18 cellular contexts compared by ENCODE assay signal in the genomic region with DNA sequence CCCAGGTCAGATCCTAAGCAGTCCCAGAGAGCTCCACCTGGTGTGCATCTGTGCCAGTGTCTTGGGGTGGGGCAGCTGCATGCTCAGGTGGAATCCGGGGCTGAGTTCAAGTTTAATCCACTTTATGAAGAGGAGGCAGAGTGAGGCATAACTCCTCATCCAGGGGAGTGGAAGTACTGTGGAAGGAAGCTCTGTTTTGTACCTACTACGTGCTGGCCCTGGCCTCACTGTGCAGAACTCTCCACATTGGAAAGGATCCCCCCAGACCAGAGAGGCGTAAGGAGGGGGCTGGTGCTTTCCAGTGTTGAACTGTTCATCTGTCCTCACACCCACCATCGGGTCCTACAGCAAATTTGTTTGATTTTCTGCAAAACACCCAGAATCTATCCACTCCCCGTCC.
DNase-seq lines count a peak whose midpoint lies in the region; ATAC-seq and TF ChIP-seq lines count a peak whose summit lies in the region.
"Had no signal": no experiment of that assay in that cellular context is flagged by ENCODE, and none has a peak within 500 bp of the region (broad histone marks: within the 10 kb centered on the region; RNA-seq: fewer than 3 reads in every experiment).

No MANE protein-coding gene starts in this region.

- no peak overlapping the region for H2BK12ac ChIP-seq in neuronal stem cell (ENCODE audit: low read length)

- peak overlapping the region; percentile 28 to 82 for H3K27ac Mint-ChIP-seq in activated naive CD4-positive, alpha-beta T cell treated with anti-CD3 and anti-CD28 coated beads, Interleukin-2, amount 50 U/mL, for 72 hours
- no peak overlapping the region for H3K27ac Mint-ChIP-seq in activated naive CD4-positive, alpha-beta T cell treated with anti-CD3 and anti-CD28 coated beads for 36 hours
- no peak overlapping the region for H3K27ac Mint-ChIP-seq in chondrocyte (ENCODE audit: unreplicated experiment)

- H3K9me3 ChIP-seq in HCT116 (ENCODE audit: control insufficient read depth in 1 of 2, insufficient read depth in 1 of 2, low read depth in 1 of 2, low read length in 2 of 2) (no peaks in the 10 kb centered on the region), neuronal stem cell (replicated peaks in 1 of 2; ENCODE audit: control insufficient read depth in 2 of 2, insufficient read depth in 1 of 2, low read depth in 1 of 2, low read length in 2 of 2) (no peaks in the 10 kb centered on the region)

- H3K27me3 Mint-ChIP-seq in activated naive CD4-positive, alpha-beta T cell treated with anti-CD3 and anti-CD28 coated beads for 36 hours (ENCODE audit: low read depth), result no peaks in the 10 kb centered on the region
- no peaks in the 10 kb centered on the region for H3K27me3 Mint-ChIP-seq in chondrocyte (ENCODE audit: low read depth)
- H3K27me3 Mint-ChIP-seq: CD4-positive, alpha-beta memory T cell had no signal

- TF ChIP-seq RAD21 in HCT116 (IDR thresholded peaks at IDR 0.05; ENCODE audit: low read depth), result no peak

- no peaks in the 10 kb centered on the region for H3K9me2 ChIP-seq in HCT116 (ENCODE audit: insufficient read depth)

- ATAC-seq in activated naive CD4-positive, alpha-beta T cell treated with anti-CD3 and anti-CD28 coated beads, Interleukin-2, amount 50 U/mL, for 72 hours, result no peak
- ATAC-seq in HCT116 (peak; percentile 52), HG02623 (IDR thresholded peaks at IDR 0.05; ENCODE audit: unreplicated experiment) (no peak)
- ATAC-seq: GM12878, SK-N-SH treated with all-trans-retinoic acid at 6 μM for 48 hours had no signal

- H3K23ac ChIP-seq in neuronal stem cell (ENCODE audit: low read depth, low read length, poor library complexity), result no peak overlapping the region

- H4K91ac ChIP-seq in neuronal stem cell (ENCODE audit: low read depth, low read length, poor library complexity), result no peak overlapping the region

- POLR2A ChIA-PET in HCT116 (lab: Charles Lee), result no interaction called here

- intact Hi-C loops in activated naive CD4-positive, alpha-beta T cell treated with anti-CD3 and anti-CD28 coated beads for 36 hours (cut with micrococcal nuclease), result no loop called here
- intact Hi-C loops in HCT116 (cut with micrococcal nuclease), result no loop called here

- no peak overlapping the region for H3K4me3 Mint-ChIP-seq in activated naive CD4-positive, alpha-beta T cell treated with anti-CD3 and anti-CD28 coated beads for 36 hours
- H3K4me3 Mint-ChIP-seq in chondrocyte (ENCODE audit: unreplicated experiment), result no peak overlapping the region
- H3K4me3 Mint-ChIP-seq: CD4-positive, alpha-beta memory T cell had no signal

- H3K4me1 ChIP-seq in HCT116 (ENCODE audit: control insufficient read depth in 1 of 2, insufficient read depth in 2 of 2, low read length in 2 of 2), result peaks cover 0 to 8% of the 10 kb centered on the region in 2 experiments; a peak in 1 of 4 replicates
- H3K4me1 ChIP-seq in neuronal stem cell (ENCODE audit: control insufficient read depth in 2 of 2, insufficient read depth in 1 of 2, low read depth in 1 of 2, low read length in 2 of 2), result no peaks in the 10 kb centered on the region

- H2AFZ ChIP-seq in HCT116 (ENCODE audit: low read depth, low read length, poor library complexity, severe bottlenecking), result no peak overlapping the region
- no peak overlapping the region for H2AFZ ChIP-seq in neuronal stem cell (ENCODE audit: low read length)

- no peak overlapping the region for H3K9ac ChIP-seq in HCT116 (ENCODE audit: low read length)
- peak overlapping the region; percentile 34 for H3K9ac ChIP-seq in neuronal stem cell (ENCODE audit: low read depth, low read length, poor library complexity)

- no peak overlapping the region for H3K14ac ChIP-seq in neuronal stem cell (ENCODE audit: low read length)

- WGBS in neuronal stem cell (ENCODE audit: extremely low coverage in 2 of 2, insufficient read length in 2 of 2, insufficient replicate concordance in 1 of 2), 2 donors, result no CpG with 5 or more reads among the region's 5 CpGs

- TF ChIP-seq CTCF in HCT116 (IDR thresholded peaks at IDR 0.05 in 2 of 3, conservative IDR thresholded peaks at IDR 0.05 in 1 of 3; ENCODE audit: borderline replicate concordance in 1 of 3, insufficient read depth in 1 of 3, low read depth in 2 of 3, low read length in 2 of 3) (peak in 2 of 3 experiments; percentile 17 to 19; a peak in 1 of 6 replicates), chondrocyte (IDR thresholded peaks at IDR 0.05) (peak; percentile 21), GM20000 (IDR thresholded peaks at IDR 0.05; ENCODE audit: extremely low read depth, missing control alignments) (no peak)

- TF ChIP-seq POLR2A in HCT116 (IDR thresholded peaks at IDR 0.05; ENCODE audit: borderline replicate concordance, extremely low read depth, insufficient read depth, insufficient read length), result no peak

- no peaks in the 10 kb centered on the region; the same call in 1 of the 2 replicates for H3K79me2 ChIP-seq in HCT116 (ENCODE audit: insufficient read depth, low read length)

- H3K9me3 Mint-ChIP-seq in activated naive CD4-positive, alpha-beta T cell treated with anti-CD3 and anti-CD28 coated beads, Interleukin-2, amount 50 U/mL, for 72 hours, result no peaks in the 10 kb centered on the region
- no peaks in the 10 kb centered on the region for H3K9me3 Mint-ChIP-seq in activated naive CD4-positive, alpha-beta T cell treated with anti-CD3 and anti-CD28 coated beads for 36 hours
- H3K9me3 Mint-ChIP-seq in chondrocyte (ENCODE audit: low read depth), result no peaks in the 10 kb centered on the region

- H3K36me3 ChIP-seq in HCT116 (ENCODE audit: control insufficient read depth in 1 of 2, insufficient read depth in 2 of 2, low read length in 2 of 2), result peaks cover 15 to 29% of the 10 kb centered on the region in 2 experiments; a peak in 3 of 4 replicates
- peaks cover 6 to 13% of the 10 kb centered on the region in 2 donors for H3K36me3 ChIP-seq in neuronal stem cell (replicated peaks in 1 of 2; ENCODE audit: control insufficient read depth in 2 of 2, insufficient read depth in 2 of 2, low read length in 2 of 2)

- no peaks in the 10 kb centered on the region for H4K20me1 ChIP-seq in HCT116 (ENCODE audit: insufficient read depth)

- no peak overlapping the region for H3K4ac ChIP-seq in neuronal stem cell (ENCODE audit: low read length)

- no peak overlapping the region for H3K4me2 ChIP-seq in HCT116 (ENCODE audit: low read length)
- H3K4me2 ChIP-seq in neuronal stem cell (ENCODE audit: insufficient read depth, low read length, poor library complexity, severe bottlenecking), result no peak overlapping the region

- no peak overlapping the region for H2BK120ac ChIP-seq in neuronal stem cell (ENCODE audit: low read depth, low read length)

- no peaks in the 10 kb centered on the region for H3K27me3 ChIP-seq in HCT116 (ENCODE audit: insufficient read depth, low read length)
- no peaks in the 10 kb centered on the region for H3K27me3 ChIP-seq in neuronal stem cell (ENCODE audit: control insufficient read depth in 3 of 3, insufficient read depth in 3 of 3, low read depth in 1 of 3, low read length in 3 of 3)

- no peak overlapping the region for H2AK5ac ChIP-seq in neuronal stem cell (ENCODE audit: low read depth, low read length)

- no TSS peak for BruUV-seq in HCT116 (replicated peaks; lab: Mats Ljungman, UMichigan)

- CTCF ChIA-PET in activated naive CD4-positive, alpha-beta T cell treated with anti-CD3 and anti-CD28 coated beads for 36 hours (lab: Charles Lee), result interaction anchor here (0.6 to 0.7 kb wide), 2 partner anchors 9 to 37 kb away, joined by 3 to 5 read pairs; no protein-coding TSS in a partner anchor
- CTCF ChIA-PET in HCT116 (lab: Charles Lee), result no interaction called here

- H2BK15ac ChIP-seq in neuronal stem cell (ENCODE audit: low read length), result no peak overlapping the region

- no peak overlapping the region for H2BK5ac ChIP-seq in neuronal stem cell (ENCODE audit: low read length)

- no peak for DNase-seq in activated naive CD4-positive, alpha-beta T cell treated with anti-CD3 and anti-CD28 coated beads, Interleukin-2, amount 50 U/mL, for 72 hours (ENCODE audit: low spot score in 2 of 2)
- no peak for DNase-seq in activated naive CD4-positive, alpha-beta T cell treated with anti-CD3 and anti-CD28 coated beads for 36 hours
- DNase-seq in HCT116 (ENCODE audit: low read depth, low spot score) (no peak), chondrocyte (ENCODE audit: low spot score) (no peak), neuronal stem cell (ENCODE audit: low spot score) (no peak), GM20000 (ENCODE audit: low spot score) (no peak), superior temporal gyrus (ENCODE audit: extremely low spot score) (no peak)
- DNase-seq: CD4-positive, alpha-beta memory T cell; DMS153; GF-D8; H7; NCI-H1105; NCI-H2081 treated with DMSO at 0.1 percent for 48 hours; OCI-M1; SHP77 treated with DMSO at 0.1 percent for 48 hours had no signal

- H3K4me3 ChIP-seq in HCT116 (replicated peaks in 1 of 2; ENCODE audit: low read depth in 1 of 2, low read length in 2 of 2), result no peak overlapping the region
- no peak overlapping the region for H3K4me3 ChIP-seq in neuronal stem cell (ENCODE audit: low read length in 2 of 2)
- H3K4me3 ChIP-seq: GM12878 had no signal

- H3K27ac ChIP-seq in HCT116 (ENCODE audit: low read depth, low read length) (no peak overlapping the region), neuronal stem cell (replicated peaks; ENCODE audit: low read length) (no peak overlapping the region)

- no peaks in the 10 kb centered on the region for H3K4me1 Mint-ChIP-seq in activated naive CD4-positive, alpha-beta T cell treated with anti-CD3 and anti-CD28 coated beads for 36 hours (ENCODE audit: low read depth)
- peaks cover 9% of the 10 kb centered on the region for H3K4me1 Mint-ChIP-seq in chondrocyte (ENCODE audit: low read depth)
- H3K4me1 Mint-ChIP-seq: CD4-positive, alpha-beta memory T cell had no signal

- H3K36me3 Mint-ChIP-seq in activated naive CD4-positive, alpha-beta T cell treated with anti-CD3 and anti-CD28 coated beads, Interleukin-2, amount 50 U/mL, for 72 hours, result peaks cover 0 to 4% of the 10 kb centered on the region in 2 donors
- peaks cover 16% of the 10 kb centered on the region for H3K36me3 Mint-ChIP-seq in activated naive CD4-positive, alpha-beta T cell treated with anti-CD3 and anti-CD28 coated beads for 36 hours (ENCODE audit: low read depth)
- peaks cover 21% of the 10 kb centered on the region for H3K36me3 Mint-ChIP-seq in chondrocyte (ENCODE audit: low read depth)

- no peak overlapping the region for H3K18ac ChIP-seq in neuronal stem cell (ENCODE audit: low read length)

- peaks cover 2% of the 10 kb centered on the region for H3K79me1 ChIP-seq in neuronal stem cell (ENCODE audit: low read depth, low read length)

- H4K8ac ChIP-seq in neuronal stem cell (ENCODE audit: low read depth, low read length), result no peak overlapping the region

- RAD21 ChIA-PET in HCT116 (lab: Charles Lee; ENCODE audit: low non-redundant PET in 1 of 2, low total read pairs in 2 of 2, uncharacterized antibody in 2 of 2, unreplicated experiment in 2 of 2), result no interaction called here

Comparison
In these comparisons a context has a peak if more than half of its experiments do, and no peak if none do; other contexts are left out.
1. H3K27ac Mint-ChIP-seq: peak in activated naive CD4-positive, alpha-beta T cell treated with anti-CD3 and anti-CD28 coated beads, Interleukin-2, amount 50 U/mL, for 72 hours (2 of 2); none in activated naive CD4-positive, alpha-beta T cell treated with anti-CD3 and anti-CD28 coated beads for 36 hours (single experiment) and chondrocyte (single experiment).